In genomic region chr1:204506091-204506968, GRCh38 we compare ENCODE assay signal across 8 cellular contexts. TPM values are rescaled to one million over a fixed set of nuclear protein-coding genes. Genes with fewer than 3 reads are reported as not detected.
DNase-seq lines count a peak whose midpoint lies in the region; ATAC-seq, FAIRE-seq and TF ChIP-seq lines count a peak whose summit lies in the region.

No MANE protein-coding gene starts in this region.

- intact Hi-C loops in sciatic nerve (cut with DNase I): no loop called here

- H3K4me1 Mint-ChIP-seq in T-helper 1 cell treated with Interleukin-12 subunit alpha and Interleukin-12 subunit beta and Interleukin-4 antibody, amounts not matched to agents 30 μg/mL and 1 μg/mL, for 36 hours (ENCODE audit: low read depth): peaks cover 30% of the 10 kb centered on the region

- TF ChIP-seq CTCF in astrocyte of the spinal cord (IDR thresholded peaks at IDR 0.05; ENCODE audit: low read depth, low read length) (no peak), D721Med (IDR thresholded peaks at IDR 0.05; ENCODE audit: insufficient read depth, missing control alignments) (no peak)

- ATAC-seq in GM18499 (IDR thresholded peaks at IDR 0.05; ENCODE audit: insufficient read depth, unreplicated experiment) (peak; percentile 32), HG02938 (IDR thresholded peaks at IDR 0.05; ENCODE audit: unreplicated experiment) (peak; percentile 77), sciatic nerve (peak; percentile 76)

- H3K4me3 Mint-ChIP-seq in T-helper 1 cell treated with Interleukin-12 subunit alpha and Interleukin-12 subunit beta and Interleukin-4 antibody, amounts not matched to agents 30 μg/mL and 1 μg/mL, for 36 hours: peak overlapping the region; percentile 89

- in situ Hi-C loops in astrocyte of the spinal cord (cut with HindIII; ENCODE audit: low sequenced_read_pairs): no loop called here

- DNase-seq in NCI-H1694 (lab: John Stamatoyannopoulos, UW): peak; percentile 97
- DNase-seq in astrocyte of the spinal cord (ENCODE audit: low read depth, low spot score): peak; percentile 95
- peak; percentile 73 for DNase-seq in sciatic nerve (ENCODE audit: low spot score)
- DNase-seq in D721Med (ENCODE audit: insufficient read length, low spot score): no peak

- H3K27me3 Mint-ChIP-seq in T-helper 1 cell treated with Interleukin-12 subunit alpha and Interleukin-12 subunit beta and Interleukin-4 antibody, amounts not matched to agents 30 μg/mL and 1 μg/mL, for 36 hours (ENCODE audit: low read depth): peaks cover 10% of the 10 kb centered on the region

- FAIRE-seq in D721Med (lab: Jason Lieb, UNC): no peak

- peaks cover 6% of the 10 kb centered on the region for H3K36me3 Mint-ChIP-seq in T-helper 1 cell treated with Interleukin-12 subunit alpha and Interleukin-12 subunit beta and Interleukin-4 antibody, amounts not matched to agents 30 μg/mL and 1 μg/mL, for 36 hours (ENCODE audit: low read depth)

- H3K27ac Mint-ChIP-seq in T-helper 1 cell treated with Interleukin-12 subunit alpha and Interleukin-12 subunit beta and Interleukin-4 antibody, amounts not matched to agents 30 μg/mL and 1 μg/mL, for 36 hours: peak overlapping the region; percentile 97

- H3K4me3 ChIP-seq in astrocyte of the spinal cord (ENCODE audit: low read depth, low read length): peak overlapping the region; percentile 68
- peak overlapping the region; percentile 84 for H3K4me3 ChIP-seq in iPS-11a (ENCODE audit: low read depth, low read length)

- H3K9me3 Mint-ChIP-seq in T-helper 1 cell treated with Interleukin-12 subunit alpha and Interleukin-12 subunit beta and Interleukin-4 antibody, amounts not matched to agents 30 μg/mL and 1 μg/mL, for 36 hours: no peaks in the 10 kb centered on the region

RNA-seq across cellular contexts. Expression of gene MDM4, which starts 9.9 kb away (rescaled TPM):
- total RNA-seq in sciatic nerve: 157 TPM

RNA-seq across cellular contexts. Expression of gene PIK3C2B, which starts 11.7 kb away (rescaled TPM):
- 52.2 TPM for total RNA-seq in sciatic nerve
